In genomic region chr2:167940361-167940744, GRCh38 we compare ENCODE assay signal across 26 cellular contexts.
"Had no signal": no experiment of that assay in that cellular context is flagged by ENCODE, and none has a peak within 500 bp of the region (broad histone marks: within the 10 kb centered on the region; RNA-seq: fewer than 3 reads in every experiment).

No MANE protein-coding gene starts in this region.

- H3K4me3 ChIP-seq: esophagus squamous epithelium, gastroesophageal sphincter, heart left ventricle, hepatocyte, left lung, prostate gland, right atrium auricular region, stomach, thyroid gland, vagina had no signal

- H3K27ac ChIP-seq: esophagus squamous epithelium, foreskin keratinocyte, gastroesophageal sphincter, heart left ventricle, hepatocyte, left lung, prostate gland, right atrium auricular region, stomach, thyroid gland, vagina had no signal

- H3K27me3 ChIP-seq: esophagus squamous epithelium, gastroesophageal sphincter, hepatocyte, left lung, right atrium auricular region, stomach, thyroid gland, vagina had no signal

- H3K36me3 ChIP-seq: esophagus squamous epithelium, gastroesophageal sphincter, heart left ventricle, left lung, prostate gland, right atrium auricular region, stomach, thyroid gland, vagina had no signal

- H3K4me2 ChIP-seq: hepatocyte had no signal

- H3K79me2 ChIP-seq: hepatocyte had no signal

- H2AFZ ChIP-seq: hepatocyte had no signal

- FAIRE-seq: endometrium had no signal

- DNase-seq: cortex of kidney; effector memory CD8-positive, alpha-beta T cell; erythroblast; esophagus squamous epithelium; foreskin keratinocyte; heart left ventricle; left cardiac atrium; left lung; mesendoderm; naive thymus-derived CD8-positive, alpha-beta T cell; nephron progenitor cell; nucleus accumbens; stimulated activated CD4-positive, alpha-beta T cell treated with anti-CD3 and anti-CD28 coated beads, Interleukin-2, amount 100 ng/mL, for 24 hours; stimulated activated CD4-positive, alpha-beta T cell treated with anti-CD3 and anti-CD28 coated beads, Interleukin-4, amount 100 ng/mL, for 24 hours; stimulated activated naive CD4-positive, alpha-beta T cell treated with Interleukin-2 at 50 U/mL for 16 hours; stomach; thyroid gland; trophoblast cell had no signal

- ATAC-seq: effector memory CD8-positive, alpha-beta T cell; foreskin keratinocyte; gastroesophageal sphincter; heart left ventricle; left cardiac atrium; left lung; naive thymus-derived CD8-positive, alpha-beta T cell; sciatic nerve; stimulated activated effector memory CD8-positive, alpha-beta T cell treated with anti-CD3 and anti-CD28 coated beads, Interleukin-12 subunit alpha, Interleukin-12 subunit beta, amount 100 ng/mL, for 72 hours had no signal

- H3K4me1 ChIP-seq: esophagus squamous epithelium, foreskin keratinocyte, gastroesophageal sphincter, left lung, prostate gland, right atrium auricular region, stomach, thyroid gland, vagina had no signal

- H3K9me3 ChIP-seq: esophagus squamous epithelium, gastroesophageal sphincter, heart left ventricle, left lung, prostate gland, right atrium auricular region, stomach, thyroid gland, vagina had no signal
